Comparison of ENCODE assay signal across 8 cellular contexts in the genomic region with DNA sequence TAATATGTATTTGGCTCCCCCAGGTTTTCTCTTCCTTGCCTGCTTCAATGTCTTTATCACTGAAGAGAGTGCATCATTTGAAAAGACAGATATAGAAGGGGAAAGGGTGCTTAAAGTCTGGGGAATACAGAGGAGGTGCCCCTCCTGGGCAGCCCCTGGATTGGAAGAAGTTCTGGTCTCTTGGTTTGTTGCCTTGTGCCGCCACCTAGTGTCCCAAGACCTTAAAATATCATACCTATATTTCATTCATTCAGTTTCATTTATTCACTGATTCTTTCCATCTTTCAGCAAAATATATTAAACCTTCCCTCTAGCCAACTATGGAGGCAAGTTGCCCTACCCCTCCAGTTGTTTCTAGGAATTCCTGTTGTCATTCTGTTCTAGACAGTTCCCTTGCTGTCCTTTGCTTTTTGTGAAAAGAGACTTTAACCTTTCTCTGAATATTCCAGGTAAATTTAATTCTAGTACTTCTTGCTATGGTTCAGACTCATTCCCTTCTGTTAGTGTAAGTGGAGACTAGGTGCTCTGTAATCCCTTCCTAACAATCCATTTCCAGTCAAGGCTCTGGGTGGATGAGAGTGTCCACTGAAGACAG. TPM values are rescaled to one million over a fixed set of nuclear protein-coding genes. Genes with fewer than 3 reads are reported as not detected.
A peak's percentile ranks its signal among the peaks of the same experiment; 100 is the strongest.
DNase-seq lines count a peak whose midpoint lies in the region; TF ChIP-seq lines count a peak whose summit lies in the region.

No MANE protein-coding gene starts in this region.

- peak; percentile 67 for TF ChIP-seq CTCF in VCaP (conservative IDR thresholded peaks at IDR 0.05)
- peak; percentile 45 for TF ChIP-seq CTCF in hepatocyte (IDR thresholded peaks at IDR 0.05; ENCODE audit: poor library complexity)
- TF ChIP-seq CTCF in tibial artery (IDR thresholded peaks at IDR 0.05), result peak in 1 of 2 experiments; percentile 10

- no peak overlapping the region for H2AFZ ChIP-seq in hepatocyte

- peak in 2 of 3 experiments; percentile 25 to 45 for DNase-seq in NCI-H1417 (lab: John Stamatoyannopoulos, UW)
- no peak for DNase-seq in NCI-H1417 treated with DMSO at 0.1 percent for 48 hours (lab: John Stamatoyannopoulos, UW)
- DNase-seq in KBM-7, result peak; percentile 68
- no peak for DNase-seq in hepatocyte (ENCODE audit: low spot score)
- DNase-seq in cortex of kidney (lab: John Stamatoyannopoulos, UW), result no peak
- DNase-seq in tibial artery, result no peak
- no peak for DNase-seq in 8988T

- in situ Hi-C loops in KBM-7 (cut with MboI; ENCODE audit: low pct_unique_long_range_greater_than_20kb, low sequenced_read_pairs), result loop anchor here (10.0 kb wide), 1 partner anchor 60 kb away; no protein-coding TSS in a partner anchor

- no peaks in the 10 kb centered on the region for H4K20me1 ChIP-seq in hepatocyte (ENCODE audit: insufficient read depth, poor library complexity, severe bottlenecking)

- H3K36me3 ChIP-seq in hepatocyte (replicated peaks; ENCODE audit: insufficient read depth, low read depth), result no peaks in the 10 kb centered on the region
- no peaks in the 10 kb centered on the region for H3K36me3 ChIP-seq in tibial artery

- H3K4me1 ChIP-seq in hepatocyte (ENCODE audit: insufficient read depth), result no peaks in the 10 kb centered on the region
- peaks cover 0 to 7% (median 3%) of the 10 kb centered on the region in 4 donors for H3K4me1 ChIP-seq in tibial artery

- WGBS in hepatocyte (ENCODE audit: low lambda C conversion rate, missing lambda C conversion rate), result 5% methylated on average over 1 of the region's 1 CpG

- H3K27ac ChIP-seq in VCaP (no peak overlapping the region), hepatocyte (no peak overlapping the region), tibial artery (no peak overlapping the region)

- H3K4me3 ChIP-seq in hepatocyte (no peak overlapping the region), tibial artery (no peak overlapping the region)

- no peaks in the 10 kb centered on the region for H3K9me2 ChIP-seq in hepatocyte (replicated peaks; ENCODE audit: insufficient read depth)

- no peaks in the 10 kb centered on the region for H3K9me3 ChIP-seq in hepatocyte (ENCODE audit: low read depth)
- H3K9me3 ChIP-seq in tibial artery, result no peaks in the 10 kb centered on the region

- intact Hi-C loops in tibial artery (cut with DNase I; ENCODE audit: low total_unique reads), result loop anchor here (2.0 to 5.0 kb wide), 2 partner anchors 60 to 183 kb away; no protein-coding TSS in a partner anchor

- H3K27me3 ChIP-seq in hepatocyte (peaks cover 52% of the 10 kb centered on the region), tibial artery (peaks cover 3 to 65% of the 10 kb centered on the region in 2 donors)

- H3K79me2 ChIP-seq in hepatocyte, result no peaks in the 10 kb centered on the region

- no peak overlapping the region for H3K4me2 ChIP-seq in hepatocyte

RNA-seq across cellular contexts. Expression of gene MEF2D, which starts 56.1 kb away (rescaled TPM):
- 9.6 and 20.1 TPM in 2 replicates for total RNA-seq in hepatocyte
- polyA plus RNA-seq in hepatocyte, result 25.1 and 30.8 TPM in 2 replicates

Comparison
In these comparisons a context has a peak if more than half of its experiments do, and no peak if none do; other contexts are left out.
1. DNase-seq: peak in NCI-H1417 (2 of 3) and KBM-7 (single experiment); none in NCI-H1417 treated with DMSO at 0.1 percent for 48 hours (single experiment), hepatocyte (single experiment), cortex of kidney (single experiment), tibial artery (0 of 2) and 8988T (single experiment).